Comparison of ENCODE assay signal across 8 cellular contexts in genomic region chr7:44587843-44588711, GRCh38. TPM values are rescaled to one million over a fixed set of nuclear protein-coding genes. Genes with fewer than 3 reads are reported as not detected.
DNase-seq lines count a peak whose midpoint lies in the region; ATAC-seq and TF ChIP-seq lines count a peak whose summit lies in the region.

No MANE protein-coding gene starts in this region.

- no peak overlapping the region for H3K4me3 Mint-ChIP-seq in WTC11

- no peak for TF ChIP-seq POLR2A in uterus (IDR thresholded peaks at IDR 0.05)

- H3K27me3 ChIP-seq in AG04450 (ENCODE audit: control insufficient read depth, insufficient read depth, low read length), result peaks cover 5% of the 10 kb centered on the region
- no peaks in the 10 kb centered on the region for H3K27me3 ChIP-seq in dorsolateral prefrontal cortex
- no peaks in the 10 kb centered on the region for H3K27me3 ChIP-seq in uterus

- H3K9me3 Mint-ChIP-seq in WTC11, result no peaks in the 10 kb centered on the region

- peak overlapping the region; percentile 72; the same call in 1 of the 2 replicates for H3K27ac Mint-ChIP-seq in WTC11

- H3K36me3 Mint-ChIP-seq in WTC11, result no peaks in the 10 kb centered on the region

- H3K4me3 ChIP-seq in AG04450 (ENCODE audit: low read depth, low read length) (no peak overlapping the region), dorsolateral prefrontal cortex (no peak overlapping the region), uterus (no peak overlapping the region)

- POLR2A ChIA-PET in AG04450 (lab: Yijun Ruan, JAX) (no interaction called here), WTC11 (lab: Charles Lee) (interaction anchor here (0.7 kb wide), 1 partner anchor 52 kb away, joined by 5 read pairs; no protein-coding TSS in a partner anchor)

- DNase-seq in AG04450 (ENCODE audit: low read depth, low spot score) (no peak), NCI-H2196 treated with DMSO at 0.1 percent for 48 hours (lab: John Stamatoyannopoulos, UW; ENCODE audit: unreplicated experiment) (peak; percentile 15), WTC11 (ENCODE audit: low spot score) (no peak), dorsolateral prefrontal cortex (peak in 2 of 10 donors; percentile 33 to 56), myocyte (ENCODE audit: low read depth) (peak; percentile 82), uterus (peak; percentile 34 to 54), D341Med (ENCODE audit: low spot score) (no peak)

- peak; percentile 78 for TF ChIP-seq CTCF in AG04450 (IDR thresholded peaks at IDR 0.05; ENCODE audit: low read depth, low read length)
- TF ChIP-seq CTCF in WTC11 (IDR thresholded peaks at IDR 0.05), result no peak
- peak; percentile 11 to 79 (median 64) for TF ChIP-seq CTCF in dorsolateral prefrontal cortex (IDR thresholded peaks at IDR 0.05 in 54 of 56, conservative IDR thresholded peaks at IDR 0.05 in 2 of 56; ENCODE audit: low read depth in 1 of 56, partially characterized antibody in 56 of 56)
- TF ChIP-seq CTCF in uterus (IDR thresholded peaks at IDR 0.05), result peak; percentile 48 to 70 (median 56)

- H3K9me3 ChIP-seq in AG04450 (ENCODE audit: control insufficient read depth, insufficient read depth, low read length) (no peaks in the 10 kb centered on the region), uterus (no peaks in the 10 kb centered on the region)

- H3K4me1 ChIP-seq in uterus, result no peaks in the 10 kb centered on the region

- CTCF ChIA-PET in AG04450 (lab: Charles Lee), result interaction anchor here (0.6 to 1.3 kb wide), 12 partner anchors 14 to 547 kb away, joined by 3 to 10 read pairs (median 4); partner anchors contain the start of gene DDX56
- CTCF ChIA-PET in WTC11 (lab: Charles Lee), result interaction anchor here (0.8 to 1.2 kb wide), 2 partner anchors 54 to 168 kb away, joined by 3 read pairs; no protein-coding TSS in a partner anchor

- no peaks in the 10 kb centered on the region for H3K27me3 Mint-ChIP-seq in WTC11 (ENCODE audit: low read depth)

- ATAC-seq in GM19351 (IDR thresholded peaks at IDR 0.05; ENCODE audit: unreplicated experiment) (peak; percentile 45), WTC11 (no peak)

- H3K4me1 Mint-ChIP-seq in WTC11, result peaks cover under 1% of the 10 kb centered on the region

- H3K27ac ChIP-seq in AG04450 (ENCODE audit: low read depth, low read length), result no peak overlapping the region
- no peak overlapping the region for H3K27ac ChIP-seq in dorsolateral prefrontal cortex
- no peak overlapping the region for H3K27ac ChIP-seq in uterus

- intact Hi-C loops in dorsolateral prefrontal cortex (cut with DNase I) (loop anchor here (2.0 to 10.0 kb wide), 5 partner anchors 261 to 549 kb away; partner anchors contain the start of genes H2AZ2 (in 1 of the 2), PURB (in 1 of the 2) and TBRG4 (in 1 of the 2)), uterus (cut with DNase I; ENCODE audit: low total_unique reads) (no loop called here)

- H3K36me3 ChIP-seq in uterus, result no peaks in the 10 kb centered on the region

TF ChIP-seq in WTC11, 78 proteins besides CTCF, POLR2A, EP300 and RAD21:
- TF ChIP-seq GRHL2 (CRISPR knock-in tag; IDR thresholded peaks at IDR 0.05; ENCODE audit: insufficient replicate concordance, severe bottlenecking), result no peak
- TF ChIP-seq PREB (CRISPR knock-in tag; IDR thresholded peaks at IDR 0.05; ENCODE audit: borderline replicate concordance), result no peak
- TF ChIP-seq SOX15 (CRISPR knock-in tag; IDR thresholded peaks at IDR 0.05), result no peak
- TF ChIP-seq MLX (CRISPR knock-in tag; IDR thresholded peaks at IDR 0.05), result no peak
- no peak for TF ChIP-seq ETV6 (CRISPR knock-in tag; IDR thresholded peaks at IDR 0.05)
- TF ChIP-seq ZNF281 (CRISPR knock-in tag; IDR thresholded peaks at IDR 0.05), result no peak
- no peak for TF ChIP-seq ZNF396 (CRISPR knock-in tag; IDR thresholded peaks at IDR 0.05; ENCODE audit: borderline replicate concordance)
- TF ChIP-seq ZNF671 (CRISPR knock-in tag; IDR thresholded peaks at IDR 0.05), result no peak
- no peak for TF ChIP-seq OVOL2 (CRISPR knock-in tag; IDR thresholded peaks at IDR 0.05; ENCODE audit: borderline replicate concordance)
- no peak for TF ChIP-seq ZBTB43 (CRISPR knock-in tag; IDR thresholded peaks at IDR 0.05)
- no peak for TF ChIP-seq TEAD4 (CRISPR knock-in tag; IDR thresholded peaks at IDR 0.05)
- TF ChIP-seq SP1 (CRISPR knock-in tag; conservative IDR thresholded peaks at IDR 0.05), result no peak
- no peak for TF ChIP-seq USF1 (CRISPR knock-in tag; IDR thresholded peaks at IDR 0.05)

RNA-seq across cellular contexts. Expression of gene TMED4, which starts 6.0 kb away (rescaled TPM):
- polyA plus RNA-seq in AG04450 (2011; rRNA removed), result 76.4 and 78.4 TPM in 2 replicates
- polyA minus RNA-seq in AG04450 (2011; rRNA and poly(A)+ RNA removed), result 51.1 and 62.2 TPM in 2 replicates
- total RNA-seq in WTC11 (2021) (58.6 to 61.9 TPM (median 60.9 TPM) in 3 replicates), dorsolateral prefrontal cortex (10 to 100 TPM; 53.4 to 91.7 (median 69.9) TPM), myocyte (338 and 363 TPM in 2 replicates), uterus (100 to 1,000 TPM in 1 of 4 donors, 10 to 100 TPM in 3; 37.9 to 403 (median 85.8) TPM)
- polyA plus RNA-seq in myocyte (2012), result 123 TPM

RNA-seq across cellular contexts. Expression of gene DDX56, which starts 14.4 kb away (rescaled TPM):
- 45.9 and 52.6 TPM in 2 replicates for polyA plus RNA-seq in AG04450 (2011; rRNA removed)
- polyA minus RNA-seq in AG04450 (2011; rRNA and poly(A)+ RNA removed), result 46.6 and 62.9 TPM in 2 replicates
- total RNA-seq in WTC11 (2021), result 69.4 to 83.1 TPM (median 74.5 TPM) in 3 replicates
- total RNA-seq in dorsolateral prefrontal cortex, result 10 to 100 TPM; 38.1 to 83.2 (median 61.5) TPM
- 118 and 123 TPM in 2 replicates for total RNA-seq in myocyte
- polyA plus RNA-seq in myocyte (2012), result 85.8 TPM
- total RNA-seq in uterus, result 10 to 100 TPM; 35.9 to 75.8 (median 45.2) TPM

RNA-seq across cellular contexts. Expression of gene OGDH, which starts 18.4 kb away (rescaled TPM):
- 35.8 and 38.6 TPM in 2 replicates for polyA plus RNA-seq in AG04450 (2011; rRNA removed)
- polyA minus RNA-seq in AG04450 (2011; rRNA and poly(A)+ RNA removed), result 72.7 and 88.1 TPM in 2 replicates
- total RNA-seq in WTC11 (2021) (79.6 to 90.5 TPM (median 89.7 TPM) in 3 replicates), dorsolateral prefrontal cortex (100 to 1,000 TPM in 116 of 120 experiments, 10 to 100 TPM in 4; 86.3 to 153 (median 120) TPM), myocyte (172 and 183 TPM in 2 replicates), uterus (10 to 100 TPM; 38.2 to 97.6 (median 78.6) TPM)
- polyA plus RNA-seq in myocyte (2012), result 86.7 TPM

RNA-seq across cellular contexts. Expression of gene NPC1L1, which starts 46.9 kb away (rescaled TPM):
- polyA plus RNA-seq in AG04450 (2011; rRNA removed), result 0.36 and 0.42 TPM in 2 replicates
- 0.17 and 0.37 TPM in 2 replicates for polyA minus RNA-seq in AG04450 (2011; rRNA and poly(A)+ RNA removed)
- 0.15 to 0.18 TPM (median 0.16 TPM) in 3 replicates for total RNA-seq in WTC11 (2021)
- 1 to 10 TPM in 19 of 120 experiments, under 1 TPM in 74, not detected in 27; 0.07 to 6.0 (median 0.33) TPM for total RNA-seq in dorsolateral prefrontal cortex
- total RNA-seq in myocyte, result not detected in 2 replicates
- 0.01 TPM for polyA plus RNA-seq in myocyte (2012)
- total RNA-seq in uterus, result under 1 TPM in 1 of 4 donors, not detected in 3; 0.49 TPM

Comparison
In these comparisons a context has a peak if more than half of its experiments do, and no peak if none do; other contexts are left out.
1. DNase-seq: peak in NCI-H2196 treated with DMSO at 0.1 percent for 48 hours (single experiment), myocyte (single experiment) and uterus (2 of 2); none in AG04450 (single experiment), WTC11 (single experiment) and D341Med (single experiment).